Comparison of ENCODE assay signal across 17 cellular contexts in genomic region chr20:4802023-4802422, GRCh38. TPM values are rescaled to one million over a fixed set of nuclear protein-coding genes. Genes with fewer than 3 reads are reported as not detected.
DNase-seq lines count a peak whose midpoint lies in the region; ATAC-seq and TF ChIP-seq lines count a peak whose summit lies in the region.
"Had no signal": no experiment of that assay in that cellular context is flagged by ENCODE, and none has a peak within 500 bp of the region (broad histone marks: within the 10 kb centered on the region; RNA-seq: fewer than 3 reads in every experiment).

No MANE protein-coding gene starts in this region.

- peaks cover 23% of the 10 kb centered on the region for H3K36me3 Mint-ChIP-seq in activated naive CD4-positive, alpha-beta T cell treated with anti-CD3 and anti-CD28 coated beads, Interleukin-2, amount 50 U/mL, for 24 hours
- H3K36me3 Mint-ChIP-seq in T-helper 17 cell (ENCODE audit: low read depth): peaks cover 22% of the 10 kb centered on the region
- H3K36me3 Mint-ChIP-seq in naive B cell: peaks cover 22 to 48% of the 10 kb centered on the region in 2 donors
- peaks cover 14% of the 10 kb centered on the region for H3K36me3 Mint-ChIP-seq in type B pancreatic cell

- intact Hi-C loops in stomach (cut with DNase I; ENCODE audit: low total_unique reads): no loop called here

- H3K36me3 ChIP-seq in stomach: peaks cover 0 to 58% (median 31%) of the 10 kb centered on the region in 4 donors

- H3K4me1 ChIP-seq in stomach: peaks cover 0 to 11% (median 0%) of the 10 kb centered on the region in 4 donors

- no peak for ATAC-seq in T-helper 17 cell
- no peak for ATAC-seq in naive B cell (ENCODE audit: low read depth in 2 of 2)
- no peak for ATAC-seq in stimulated activated naive CD8-positive, alpha-beta T cell treated with anti-CD3 and anti-CD28 coated beads, Interleukin-15, Interleukin-2, amounts not matched to agents 100 U/mL and 50 U/mL, for 24 hours
- ATAC-seq: HepG2, Panc1, Right ventricle myocardium inferior had no signal

- H3K4me3 ChIP-seq in stomach: no peak overlapping the region

- no peaks in the 10 kb centered on the region for H3K27me3 ChIP-seq in stomach

- H3K9me3 Mint-ChIP-seq in activated naive CD4-positive, alpha-beta T cell treated with anti-CD3 and anti-CD28 coated beads, Interleukin-2, amount 50 U/mL, for 24 hours: no peaks in the 10 kb centered on the region
- H3K9me3 Mint-ChIP-seq in naive B cell: peaks cover 0 to 2% (median 0%) of the 10 kb centered on the region in 7 donors
- peaks cover 5% of the 10 kb centered on the region for H3K9me3 Mint-ChIP-seq in type B pancreatic cell

- H3K4me3 Mint-ChIP-seq in activated naive CD4-positive, alpha-beta T cell treated with anti-CD3 and anti-CD28 coated beads, Interleukin-2, amount 50 U/mL, for 24 hours: no peak overlapping the region
- H3K4me3 Mint-ChIP-seq in T-helper 17 cell (no peak overlapping the region), naive B cell (no peak overlapping the region), type B pancreatic cell (no peak overlapping the region)
- H3K4me3 Mint-ChIP-seq: HFFc6 had no signal

- H3K9me3 ChIP-seq in T-helper 17 cell (ENCODE audit: control insufficient read depth, low read length, poor library complexity, severe bottlenecking) (no peaks in the 10 kb centered on the region), stomach (peaks cover 0 to 15% (median 10%) of the 10 kb centered on the region in 4 donors)

- no peaks in the 10 kb centered on the region for H3K27me3 Mint-ChIP-seq in activated naive CD4-positive, alpha-beta T cell treated with anti-CD3 and anti-CD28 coated beads, Interleukin-2, amount 50 U/mL, for 24 hours
- no peaks in the 10 kb centered on the region for H3K27me3 Mint-ChIP-seq in T-helper 17 cell
- no peaks in the 10 kb centered on the region for H3K27me3 Mint-ChIP-seq in naive B cell
- H3K27me3 Mint-ChIP-seq in type B pancreatic cell: no peaks in the 10 kb centered on the region

- H3K27ac Mint-ChIP-seq in activated naive CD4-positive, alpha-beta T cell treated with anti-CD3 and anti-CD28 coated beads, Interleukin-2, amount 50 U/mL, for 24 hours: peak overlapping the region; percentile 21
- peak overlapping the region; percentile 24 for H3K27ac Mint-ChIP-seq in T-helper 17 cell
- peak overlapping the region in 4 of 6 donors; percentile 47 to 90 (median 66) for H3K27ac Mint-ChIP-seq in naive B cell
- no peak overlapping the region for H3K27ac Mint-ChIP-seq in type B pancreatic cell
- H3K27ac Mint-ChIP-seq: HFFc6 had no signal

- DNase-seq in activated naive CD4-positive, alpha-beta T cell treated with Interleukin-2 at 50 U/mL for 16 hours: no peak
- DNase-seq in T-helper 17 cell (no peak), naive B cell (no peak), type B pancreatic cell (ENCODE audit: extremely low spot score, unreplicated experiment) (no peak), stomach (no peak)
- DNase-seq in stimulated activated naive CD8-positive, alpha-beta T cell treated with anti-CD3 and anti-CD28 coated beads, Interleukin-15, Interleukin-2, amounts not matched to agents 100 U/mL and 50 U/mL, for 24 hours: no peak
- DNase-seq: DMS79, H7, HFFc6, KG1, NCI-H1105 treated with DMSO at 0.1 percent for 48 hours, NCI-H1694, NCI-H2081 treated with DMSO at 0.1 percent for 48 hours had no signal

- no peak for TF ChIP-seq CTCF in type B pancreatic cell (conservative IDR thresholded peaks at IDR 0.05)
- no peak for TF ChIP-seq CTCF in stomach (IDR thresholded peaks at IDR 0.05)

- WGBS in stomach, 5 donors: 90 to 98% (median 95%) methylated on average over 9 of the region's 9 CpGs

- TF ChIP-seq POLR2A in stomach (IDR thresholded peaks at IDR 0.05): no peak

- H3K4me1 Mint-ChIP-seq in activated naive CD4-positive, alpha-beta T cell treated with anti-CD3 and anti-CD28 coated beads, Interleukin-2, amount 50 U/mL, for 24 hours: peaks cover 21% of the 10 kb centered on the region
- H3K4me1 Mint-ChIP-seq in T-helper 17 cell (peaks cover 31% of the 10 kb centered on the region), naive B cell (peaks cover 25 to 36% (median 36%) of the 10 kb centered on the region in 3 donors), type B pancreatic cell (ENCODE audit: unreplicated experiment) (peaks cover 15% of the 10 kb centered on the region)

- no peak for TF ChIP-seq EP300 in stomach (IDR thresholded peaks at IDR 0.05)

- peak overlapping the region in 2 of 5 donors; percentile 16 to 43 for H3K27ac ChIP-seq in stomach

RNA-seq across cellular contexts. Expression of gene RASSF2, which starts 21.4 kb away (rescaled TPM):
- total RNA-seq in T-helper 17 cell (10 to 100 TPM; 30.6 to 34.4 TPM), type B pancreatic cell (ENCODE audit: low replicate concordance) (11.7 and 37.9 TPM in 2 replicates), stomach (10 to 100 TPM in 4 of 5 donors, 1 to 10 TPM in 1; 9.3 to 43.0 (median 12.3) TPM)
- polyA plus RNA-seq in naive B cell (ENCODE audit: low read depth in 6 of 6) (10 to 100 TPM; 44.5 to 91.0 (median 59.7) TPM), stomach (1 to 10 TPM; 2.7 to 8.3 (median 6.4) TPM)
